19 cellular contexts compared by ENCODE assay signal in genomic region chr2:113834057-113834720, GRCh38. TPM values are rescaled to one million over a fixed set of nuclear protein-coding genes. Genes with fewer than 3 reads are reported as not detected.
DNase-seq lines count a peak whose midpoint lies in the region; ATAC-seq, FAIRE-seq and TF ChIP-seq lines count a peak whose summit lies in the region.
"Had no signal": no experiment of that assay in that cellular context is flagged by ENCODE, and none has a peak within 500 bp of the region (broad histone marks: within the 10 kb centered on the region; RNA-seq: fewer than 3 reads in every experiment).

No MANE protein-coding gene starts in this region.

- no peak overlapping the region for H3K4me2 ChIP-seq in K562 (ENCODE audit: insufficient read depth, low read length)

- H3K27ac ChIP-seq in K562 (ENCODE audit: extremely low read depth, low read depth, low read length): no peak overlapping the region

- H2AFZ ChIP-seq in K562 (ENCODE audit: low read depth, low read length): no peak overlapping the region

- no peak overlapping the region for H3K4me3 ChIP-seq in K562

- no peaks in the 10 kb centered on the region for H3K27me3 Mint-ChIP-seq in activated CD8-positive, alpha-beta T cell treated with anti-CD3 and anti-CD28 coated beads for 36 hours
- H3K27me3 Mint-ChIP-seq: CD4-positive, alpha-beta memory T cell had no signal

- H3K79me2 ChIP-seq in K562 (ENCODE audit: control insufficient read depth, insufficient read depth, low read length): no peaks in the 10 kb centered on the region

- no peaks in the 10 kb centered on the region for H3K9me3 ChIP-seq in K562 (replicated peaks; ENCODE audit: control insufficient read depth, insufficient read depth, low read depth, low read length)
- H3K9me3 ChIP-seq: BE2C had no signal

- in situ Hi-C loops in Caki2 (cut with HindIII; ENCODE audit: low pct_unique_long_range_greater_than_20kb, low sequenced_read_pairs) (no loop called here), K562 (cut with MboI) (no loop called here)

- no peak for TF ChIP-seq EP300 in K562 (IDR thresholded peaks at IDR 0.05; ENCODE audit: low read length)

- no peaks in the 10 kb centered on the region for H3K9me3 Mint-ChIP-seq in activated CD8-positive, alpha-beta T cell treated with anti-CD3 and anti-CD28 coated beads for 36 hours
- H3K9me3 Mint-ChIP-seq: CD4-positive, alpha-beta memory T cell; H9 had no signal

- WGBS in K562 (ENCODE audit: insufficient coverage, low coverage, missing lambda C conversion rate): 67% methylated on average over 11 of the region's 11 CpGs

- TF ChIP-seq POLR2A in K562 (conservative IDR thresholded peaks at IDR 0.05): no peak

- no peak for TF ChIP-seq CTCF in K562 (IDR thresholded peaks at IDR 0.05 in 2 of 3, conservative IDR thresholded peaks at IDR 0.05 in 1 of 3; ENCODE audit: insufficient read depth in 2 of 3, low read depth in 1 of 3, low read length in 3 of 3)
- no peak for TF ChIP-seq CTCF in activated CD8-positive, alpha-beta T cell treated with anti-CD3 and anti-CD28 coated beads for 36 hours (IDR thresholded peaks at IDR 0.05)

- H3K9ac ChIP-seq in K562 (ENCODE audit: insufficient read depth in 1 of 2, low read depth in 2 of 2, low read length in 2 of 2): no peak overlapping the region

- H3K36me3 ChIP-seq in K562 (ENCODE audit: control insufficient read depth, insufficient read depth, low read length): no peaks in the 10 kb centered on the region
- H3K36me3 ChIP-seq: BE2C had no signal

- no peaks in the 10 kb centered on the region for H3K9me1 ChIP-seq in K562 (ENCODE audit: control insufficient read depth, insufficient read depth, low read length)

- no peak overlapping the region for H3K27ac Mint-ChIP-seq in activated CD8-positive, alpha-beta T cell treated with anti-CD3 and anti-CD28 coated beads for 36 hours
- H3K27ac Mint-ChIP-seq: CD4-positive, alpha-beta memory T cell had no signal

- intact Hi-C loops in K562 (cut with micrococcal nuclease): no loop called here
- intact Hi-C loops in activated CD8-positive, alpha-beta T cell treated with anti-CD3 and anti-CD28 coated beads for 36 hours (cut with micrococcal nuclease): no loop called here

- H3K4me1 Mint-ChIP-seq in activated CD8-positive, alpha-beta T cell treated with anti-CD3 and anti-CD28 coated beads for 36 hours (ENCODE audit: low read depth): no peaks in the 10 kb centered on the region
- H3K4me1 Mint-ChIP-seq: CD4-positive, alpha-beta memory T cell; H9 had no signal

- ATAC-seq in K562: no peak
- no peak for ATAC-seq in activated CD8-positive, alpha-beta T cell treated with anti-CD3 and anti-CD28 coated beads for 36 hours

- no peak for TF ChIP-seq RAD21 in K562 (CRISPR knock-in tag; conservative IDR thresholded peaks at IDR 0.05 in 1 of 2, IDR thresholded peaks at IDR 0.05 in 1 of 2)

- POLR2A ChIA-PET in K562 (lab: Yijun Ruan, JAX): no interaction called here
- POLR2A ChIA-PET in activated CD8-positive, alpha-beta T cell treated with anti-CD3 and anti-CD28 coated beads for 36 hours (lab: Charles Lee): no interaction called here

- H3K4me3 Mint-ChIP-seq in activated CD8-positive, alpha-beta T cell treated with anti-CD3 and anti-CD28 coated beads for 36 hours: no peak overlapping the region
- H3K4me3 Mint-ChIP-seq: CD4-positive, alpha-beta memory T cell; H9 had no signal

- H3K4me1 ChIP-seq in K562 (replicated peaks in 1 of 2; ENCODE audit: control insufficient read depth in 2 of 2, insufficient read depth in 2 of 2, low read length in 2 of 2): peaks cover 0 to 7% of the 10 kb centered on the region in 2 experiments; a peak in 1 of 5 replicates
- H3K4me1 ChIP-seq: BE2C had no signal

- CTCF ChIA-PET in K562 (lab: Yijun Ruan, JAX; ENCODE audit: low intra/inter-chr PET ratio): no interaction called here
- CTCF ChIA-PET in activated CD8-positive, alpha-beta T cell treated with anti-CD3 and anti-CD28 coated beads for 36 hours (lab: Charles Lee): no interaction called here

- H4K20me1 ChIP-seq in K562 (replicated peaks; ENCODE audit: control insufficient read depth, insufficient read depth, low read length): no peaks in the 10 kb centered on the region

- FAIRE-seq in K562 (lab: Jason Lieb, UNC): no peak
- FAIRE-seq: A204.1, D721Med, GM12892 had no signal

- DNase-seq in Caki2 (ENCODE audit: low read depth): peak; percentile 39
- no peak for DNase-seq in K562 (ENCODE audit: extremely low read depth in 1 of 4, low spot score in 3 of 4)
- peak; percentile 69 for DNase-seq in islet precursor cell
- peak; percentile 86 for DNase-seq in renal cortical epithelial cell (ENCODE audit: low read depth)
- no peak for DNase-seq in epidermal melanocyte (ENCODE audit: insufficient read length, low spot score)
- DNase-seq in NOMO-1 treated with DMSO at 0.1 percent for 48 hours (lab: John Stamatoyannopoulos, UW; ENCODE audit: unreplicated experiment): no peak
- DNase-seq in COLO668 (lab: John Stamatoyannopoulos, UW; ENCODE audit: unreplicated experiment): no peak
- DNase-seq in activated CD8-positive, alpha-beta T cell treated with anti-CD3 and anti-CD28 coated beads for 36 hours: no peak
- DNase-seq: BE2C; CD4-positive, alpha-beta memory T cell; H9; NCI-H1092 treated with DMSO at 0.1 percent for 48 hours; NCI-H146; NCI-H510A treated with DMSO at 0.1 percent for 48 hours; NCI-H82; RPMI8226 had no signal

- no peaks in the 10 kb centered on the region for H3K36me3 Mint-ChIP-seq in activated CD8-positive, alpha-beta T cell treated with anti-CD3 and anti-CD28 coated beads for 36 hours (ENCODE audit: low read depth)

- no peaks in the 10 kb centered on the region for H3K27me3 ChIP-seq in K562 (ENCODE audit: control insufficient read depth in 2 of 2, insufficient read depth in 2 of 2, low read length in 2 of 2)
- H3K27me3 ChIP-seq: BE2C had no signal

- BruUV-seq in K562 (replicated peaks; lab: Mats Ljungman, UMichigan): no TSS peak

TF ChIP-seq in K562, 482 proteins besides CTCF, POLR2A, EP300 and RAD21 (continues in another document):
- TF ChIP-seq ZBTB9 (CRISPR knock-in tag; IDR thresholded peaks at IDR 0.05): no peak
- TF ChIP-seq TCF7L2 (IDR thresholded peaks at IDR 0.05; ENCODE audit: low read depth, low read length): no peak
- TF ChIP-seq ZNF398 (CRISPR knock-in tag; IDR thresholded peaks at IDR 0.05): no peak

RNA-seq across cellular contexts. Expression of gene ACTR3, which starts 55.7 kb away (rescaled TPM):
- total RNA-seq in Caki2 (2014; rRNA removed; shearing (Covaris generic); ENCODE audit: low replicate concordance): 381 and 425 TPM in 2 replicates
- total RNA-seq in K562 (2011; cell fraction: chromatin; rRNA removed; ENCODE audit: low replicate concordance): 59.8 and 145 TPM in 2 replicates
- 44.6 and 49.2 TPM in 2 replicates for total RNA-seq in K562 (2011; cell fraction: nucleolus; rRNA removed)
- total RNA-seq in K562 (2011; cell fraction: nucleoplasm; rRNA removed): 65.8 and 108 TPM in 2 replicates
- total RNA-seq in K562 (2014; rRNA removed) (142 and 192 TPM in 2 replicates), K562 (2014; rRNA removed; fragmentation: Illumina TruSeq; extraction: Trizol) (273 and 317 TPM in 2 replicates), K562 (2015; rRNA removed; fragmentation: Illumina TruSeq; extraction: Trizol) (263 and 277 TPM in 2 replicates), K562 (2021) (307 and 310 TPM in 2 replicates), renal cortical epithelial cell (456 and 486 TPM in 2 replicates)
- polyA plus RNA-seq in K562 (2011; rRNA removed) (246 and 354 TPM in 2 replicates), K562 (2014; fragmentation: Illumina TruSeq; extraction: Trizol) (236 and 249 TPM in 2 replicates), K562 (2014; fragmentation: Nextera tagmentation; extraction: Ambion mirVana) (10 to 100 TPM; 49.0 to 65.1 TPM), K562 (2014; rRNA removed) (205 and 213 TPM in 2 replicates)
- 68.8 and 143 TPM in 2 replicates for polyA plus RNA-seq in K562 (2011; cell fraction: cytosol; rRNA removed)
- 48.3 and 83.7 TPM in 2 replicates for polyA plus RNA-seq in K562 (2011; cell fraction: nucleus; rRNA removed)
- 219 and 220 TPM in 2 replicates for polyA plus RNA-seq in K562 (2012)
- 455 and 468 TPM in 2 replicates for polyA minus RNA-seq in K562 (2011; rRNA and poly(A)+ RNA removed)
- 213 and 229 TPM in 2 replicates for polyA minus RNA-seq in K562 (2011; cell fraction: cytosol; rRNA and poly(A)+ RNA removed)
- 50.5 and 86.9 TPM in 2 replicates for polyA minus RNA-seq in K562 (2011; cell fraction: nucleus; rRNA and poly(A)+ RNA removed)
- total RNA-seq in activated CD8-positive, alpha-beta T cell treated with anti-CD3 and anti-CD28 coated beads for 36 hours: 100 to 1,000 TPM; 442 to 449 TPM

Comparison
In these comparisons a context has a peak if more than half of its experiments do, and no peak if none do; other contexts are left out.
1. DNase-seq: peak in Caki2 (single experiment), islet precursor cell (single experiment) and renal cortical epithelial cell (single experiment); none in K562 (0 of 4), epidermal melanocyte (single experiment), NOMO-1 treated with DMSO at 0.1 percent for 48 hours (single experiment), COLO668 (single experiment) and activated CD8-positive, alpha-beta T cell treated with anti-CD3 and anti-CD28 coated beads for 36 hours (single experiment).